8 cellular contexts compared by ENCODE assay signal in the genomic region with DNA sequence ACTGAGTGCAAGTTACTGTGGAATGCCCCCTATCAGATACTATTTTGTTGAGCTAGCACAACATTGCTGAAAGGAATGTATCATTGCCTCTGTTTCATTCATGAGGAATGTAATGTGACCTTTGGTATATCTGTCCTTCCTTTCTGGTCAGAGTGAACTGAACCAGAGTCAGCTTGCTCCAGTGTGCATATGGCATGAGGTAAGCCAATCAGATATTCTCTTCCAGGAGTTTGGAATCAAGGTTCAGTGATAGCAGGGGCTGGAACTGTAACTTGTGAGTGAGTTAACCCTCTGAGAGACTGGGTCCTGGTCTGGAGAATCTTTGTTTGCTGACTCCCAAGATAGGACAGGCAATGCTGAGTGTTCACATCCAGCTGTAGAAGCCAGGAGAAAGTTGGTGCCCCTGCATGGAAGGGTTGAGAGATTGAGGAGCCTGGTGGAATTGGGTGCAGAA. TPM values are rescaled to one million over a fixed set of nuclear protein-coding genes. Genes with fewer than 3 reads are reported as not detected.
A peak's percentile ranks its signal among the peaks of the same experiment; 100 is the strongest.
DNase-seq lines count a peak whose midpoint lies in the region; ATAC-seq, FAIRE-seq and TF ChIP-seq lines count a peak whose summit lies in the region.
"Had no signal": no experiment of that assay in that cellular context is flagged by ENCODE, and none has a peak within 500 bp of the region (broad histone marks: within the 10 kb centered on the region; RNA-seq: fewer than 3 reads in every experiment).

No MANE protein-coding gene starts in this region.

- H3K4me3 ChIP-seq in skeletal muscle satellite cell (ENCODE audit: low read length): peak overlapping the region; percentile 20

- no peak for TF ChIP-seq POLR2A in H54 (IDR thresholded peaks at IDR 0.05; ENCODE audit: low read depth, low read length)

- DNase-seq in H54 (ENCODE audit: insufficient read length, low spot score) (peak; percentile 87), T1000 (lab: John Stamatoyannopoulos, UW) (peak; percentile 6), glomerular endothelial cell (ENCODE audit: extremely low read depth, low read depth, low spot score) (peak; percentile 37), NCI-H510A (lab: John Stamatoyannopoulos, UW) (no peak)
- no peak for DNase-seq in stimulated activated CD4-positive, alpha-beta T cell treated with anti-CD3 and anti-CD28 coated beads, Interleukin-2, amount 100 ng/mL, for 24 hours
- DNase-seq: activated CD8-positive, alpha-beta T cell treated with anti-CD3 and anti-CD28 coated beads for 36 hours had no signal

- H3K36me3 ChIP-seq in skeletal muscle satellite cell (ENCODE audit: insufficient read depth, low read length): no peaks in the 10 kb centered on the region

- ATAC-seq in GM18498 (IDR thresholded peaks at IDR 0.05; ENCODE audit: unreplicated experiment): no peak
- ATAC-seq: activated CD8-positive, alpha-beta T cell treated with anti-CD3 and anti-CD28 coated beads for 36 hours had no signal

- H3K4me2 ChIP-seq in skeletal muscle satellite cell (ENCODE audit: low read length): peak overlapping the region; percentile 38

- H3K27me3 ChIP-seq in skeletal muscle satellite cell (ENCODE audit: control insufficient read depth, insufficient read depth, low read length): no peaks in the 10 kb centered on the region

- no peaks in the 10 kb centered on the region for H3K9me3 ChIP-seq in skeletal muscle satellite cell (replicated peaks; ENCODE audit: low read length)

- peak; percentile 98 for FAIRE-seq in H54 (lab: Jason Lieb, UNC)

- peak overlapping the region; percentile 16 for H3K9ac ChIP-seq in skeletal muscle satellite cell (ENCODE audit: low read depth, low read length)

- H3K4me1 ChIP-seq in skeletal muscle satellite cell (ENCODE audit: control insufficient read depth, insufficient read depth, low read length): peaks cover 33% of the 10 kb centered on the region

RNA-seq across cellular contexts. Expression of a gene that starts 45.3 kb away (rescaled TPM):
- 21.1 and 22.5 TPM in 2 replicates for total RNA-seq in glomerular endothelial cell
- total RNA-seq in skeletal muscle satellite cell (2012; rRNA removed): 7.2 and 10.4 TPM in 2 replicates

Comparison
In these comparisons a context has a peak if more than half of its experiments do, and no peak if none do; other contexts are left out.
1. DNase-seq: peak in H54 (single experiment), T1000 (single experiment) and glomerular endothelial cell (single experiment); none in NCI-H510A (single experiment) and stimulated activated CD4-positive, alpha-beta T cell treated with anti-CD3 and anti-CD28 coated beads, Interleukin-2, amount 100 ng/mL, for 24 hours (0 of 2).